Comparison of ENCODE assay signal across 8 cellular contexts in genomic region chr10:118341678-118342637, GRCh38. TPM values are rescaled to one million over a fixed set of nuclear protein-coding genes. Genes with fewer than 3 reads are reported as not detected.
DNase-seq lines count a peak whose midpoint lies in the region; ATAC-seq and TF ChIP-seq lines count a peak whose summit lies in the region.

Gene FAM204A (minus strand): TSS chr10:118342324. CDS start chr10:118336415, 5,909 bp downstream.

- H3K9ac ChIP-seq in duodenal mucosa (ENCODE audit: low read depth in 1 of 2, low read length in 2 of 2): peak within 1 kb of the TSS; percentile 82 to 92

- peak within 1 kb of the TSS; percentile 92 for H3K4me3 Mint-ChIP-seq in activated CD4-positive, alpha-beta memory T cell treated with anti-CD3 and anti-CD28 coated beads for 36 hours

- H3K27ac Mint-ChIP-seq in activated CD4-positive, alpha-beta memory T cell treated with anti-CD3 and anti-CD28 coated beads for 36 hours: peak within 1 kb of the TSS; percentile 87

- POLR2A ChIA-PET in activated CD4-positive, alpha-beta memory T cell treated with anti-CD3 and anti-CD28 coated beads for 36 hours (lab: Charles Lee): interaction anchor here (0.9 kb wide), 1 partner anchor 11 kb away, joined by 3 read pairs; no protein-coding TSS in a partner anchor

- no peaks in the 10 kb centered on the region for H3K27me3 Mint-ChIP-seq in activated CD4-positive, alpha-beta memory T cell treated with anti-CD3 and anti-CD28 coated beads for 36 hours

- peak; percentile 51 for TF ChIP-seq POLR2A in right lobe of liver (IDR thresholded peaks at IDR 0.05)

- peak within 1 kb of the TSS; percentile 97 to 99 for H3K4me3 ChIP-seq in duodenal mucosa (ENCODE audit: low read depth in 1 of 2, low read length in 2 of 2)
- peak within 1 kb of the TSS; percentile 93 to 99 (median 99) for H3K4me3 ChIP-seq in right lobe of liver

- H3K27me3 ChIP-seq in duodenal mucosa (ENCODE audit: control insufficient read depth in 1 of 2, insufficient read depth in 2 of 2, low read length in 2 of 2) (no peaks in the 10 kb centered on the region), right lobe of liver (no peaks in the 10 kb centered on the region)

- peaks cover 20 to 21% of the 10 kb centered on the region in 2 donors for H3K4me1 ChIP-seq in duodenal mucosa (ENCODE audit: control insufficient read depth in 1 of 2, insufficient read depth in 2 of 2, low read length in 2 of 2)
- H3K4me1 ChIP-seq in right lobe of liver: peaks cover 0 to 18% (median 0%) of the 10 kb centered on the region in 4 donors

- H3K27ac ChIP-seq in duodenal mucosa (ENCODE audit: low read depth, low read length) (no peak within 1 kb of the TSS), right lobe of liver (peak within 1 kb of the TSS; percentile 65 to 82 (median 66))

- CTCF ChIA-PET in activated CD4-positive, alpha-beta memory T cell treated with anti-CD3 and anti-CD28 coated beads for 36 hours (lab: Charles Lee): no interaction called here

- peak; percentile 100 for ATAC-seq in GM19438 (IDR thresholded peaks at IDR 0.05; ENCODE audit: low read depth, unreplicated experiment)
- ATAC-seq in HG03575 (IDR thresholded peaks at IDR 0.05; ENCODE audit: extremely low read depth, insufficient number of reproducible peaks, low FRiP score, unreplicated experiment): peak; percentile 99
- ATAC-seq in right lobe of liver: peak; percentile 99 to 100 (median 100)

- no peaks in the 10 kb centered on the region for H3K9me3 Mint-ChIP-seq in activated CD4-positive, alpha-beta memory T cell treated with anti-CD3 and anti-CD28 coated beads for 36 hours

- 2% methylated on average over 14 of the region's 48 CpGs for WGBS in right lobe of liver (ENCODE audit: insufficient coverage, low coverage, low lambda C conversion rate, missing lambda C conversion rate)

- intact Hi-C loops in activated CD4-positive, alpha-beta memory T cell treated with anti-CD3 and anti-CD28 coated beads for 36 hours (cut with micrococcal nuclease): loop anchor here (1.0 to 5.0 kb wide), 6 partner anchors 9 to 965 kb away; partner anchors contain the start of genes CACUL1, PDZD8 and RAB11FIP2
- intact Hi-C loops in right lobe of liver (cut with DNase I): no loop called here

- H3K36me3 ChIP-seq in duodenal mucosa (ENCODE audit: control insufficient read depth in 1 of 2, insufficient read depth in 2 of 2, low read length in 2 of 2) (no peaks in the 10 kb centered on the region), right lobe of liver (no peaks in the 10 kb centered on the region)

- peaks cover 10% of the 10 kb centered on the region for H3K36me3 Mint-ChIP-seq in activated CD4-positive, alpha-beta memory T cell treated with anti-CD3 and anti-CD28 coated beads for 36 hours

- H3K9me3 ChIP-seq in duodenal mucosa (ENCODE audit: control insufficient read depth in 1 of 2, low read length in 2 of 2): no peaks in the 10 kb centered on the region
- no peaks in the 10 kb centered on the region for H3K9me3 ChIP-seq in right lobe of liver

- peak; percentile 98 for DNase-seq in CD1c-positive myeloid dendritic cell (ENCODE audit: extremely low spot score)
- DNase-seq in NCI-H82 treated with DMSO at 0.1 percent for 48 hours (lab: John Stamatoyannopoulos, UW; ENCODE audit: unreplicated experiment): peak; percentile 50
- peak; percentile 98 for DNase-seq in activated CD4-positive, alpha-beta memory T cell treated with anti-CD3 and anti-CD28 coated beads for 36 hours
- peak; percentile 89 to 93 (median 91) for DNase-seq in right lobe of liver
- DNase-seq in stimulated activated CD4-positive, alpha-beta T cell treated with anti-CD3 and anti-CD28 coated beads, Interleukin-4, amount 100 ng/mL, for 4 hours: peak; percentile 91 to 94

- peaks cover 42% of the 10 kb centered on the region for H3K4me1 Mint-ChIP-seq in activated CD4-positive, alpha-beta memory T cell treated with anti-CD3 and anti-CD28 coated beads for 36 hours (ENCODE audit: low read depth)

- TF ChIP-seq CTCF in right lobe of liver (IDR thresholded peaks at IDR 0.05): no peak

RNA-seq across cellular contexts. Expression of gene FAM204A, which starts in this region (rescaled TPM):
- total RNA-seq in activated CD4-positive, alpha-beta memory T cell treated with anti-CD3 and anti-CD28 coated beads for 36 hours: 10 to 100 TPM; 63.5 to 64.8 TPM
- total RNA-seq in right lobe of liver: 10 to 100 TPM; 16.3 to 26.1 (median 18.5) TPM
